1 cellular context compared by ENCODE assay signal in genomic region chr6:43089874-43090556, GRCh38.
TF ChIP-seq lines count a peak whose summit lies in the region.

No MANE protein-coding gene starts in this region.

TF ChIP-seq in HepG2, 621 proteins besides CTCF, POLR2A, EP300 and RAD21 (continued from another document and continues in another):
- TF ChIP-seq KAT8 (CRISPR knock-in tag; IDR thresholded peaks at IDR 0.05) = 0 out of 2 replicates have a peak, but pooled peaks have one; percentile 24
- no peak for TF ChIP-seq CSRNP2 (CRISPR knock-in tag; conservative IDR thresholded peaks at IDR 0.05; ENCODE audit: low read depth)
- no peak for TF ChIP-seq ZNF737 (CRISPR knock-in tag; IDR thresholded peaks at IDR 0.05; ENCODE audit: borderline replicate concordance)
- no peak for TF ChIP-seq SRSF9 (IDR thresholded peaks at IDR 0.05; ENCODE audit: borderline replicate concordance, insufficient read depth, low read depth, low read length, poor library complexity, severe bottlenecking)
- peak; percentile 65; the same call in 1 of the 2 replicates for TF ChIP-seq ELF3 (CRISPR knock-in tag; IDR thresholded peaks at IDR 0.05)
- no peak; the same call in 1 of the 2 replicates for TF ChIP-seq CCDC6 (CRISPR knock-in tag; IDR thresholded peaks at IDR 0.05)
- TF ChIP-seq ZNF770 (CRISPR knock-in tag; IDR thresholded peaks at IDR 0.05) = peak; percentile 56; the same call in 1 of the 2 replicates
- TF ChIP-seq AHR (CRISPR knock-in tag; IDR thresholded peaks at IDR 0.05) = 0 out of 2 replicates have a peak, but pooled peaks have one; percentile 36
- TF ChIP-seq BORCS8-MEF2B (CRISPR knock-in tag; IDR thresholded peaks at IDR 0.05) = no peak
- peak; percentile 64 for TF ChIP-seq POLR2AphosphoS5 (IDR thresholded peaks at IDR 0.05; ENCODE audit: low read depth, low read length)
- TF ChIP-seq ZNF446 (CRISPR knock-in tag; IDR thresholded peaks at IDR 0.05) = no peak
- no peak for TF ChIP-seq ZBTB43 (CRISPR knock-in tag; conservative IDR thresholded peaks at IDR 0.05)
- 0 out of 2 replicates have a peak, but pooled peaks have one; percentile 50 for TF ChIP-seq MXD3 (CRISPR knock-in tag; IDR thresholded peaks at IDR 0.05)
- 0 out of 2 replicates have a peak, but pooled peaks have one; percentile 43 for TF ChIP-seq PRDM4 (CRISPR knock-in tag; IDR thresholded peaks at IDR 0.05; ENCODE audit: borderline replicate concordance)
- no peak for TF ChIP-seq HOXA5 (CRISPR knock-in tag; IDR thresholded peaks at IDR 0.05)
- TF ChIP-seq ZNF329 (CRISPR knock-in tag; IDR thresholded peaks at IDR 0.05; ENCODE audit: low read depth) = no peak
- peak; percentile 98 for TF ChIP-seq HNRNPL (IDR thresholded peaks at IDR 0.05; ENCODE audit: low read depth, low read length)
- TF ChIP-seq NFYB (CRISPR knock-in tag; IDR thresholded peaks at IDR 0.05) = 0 out of 2 replicates have a peak, but pooled peaks have one; percentile 12
- peak; percentile 68; the same call in 1 of the 2 replicates for TF ChIP-seq FOXJ3 (CRISPR knock-in tag; IDR thresholded peaks at IDR 0.05; ENCODE audit: borderline replicate concordance)
- TF ChIP-seq RELA (CRISPR knock-in tag; IDR thresholded peaks at IDR 0.05) = no peak
- no peak for TF ChIP-seq PRPF4 (IDR thresholded peaks at IDR 0.05; ENCODE audit: low read depth, low read length, poor library complexity, severe bottlenecking)
- peak; percentile 91 for TF ChIP-seq HNF4G (IDR thresholded peaks at IDR 0.05; ENCODE audit: borderline replicate concordance, low read depth, low read length)
- TF ChIP-seq HNF4G (CRISPR knock-in tag; IDR thresholded peaks at IDR 0.05; ENCODE audit: borderline replicate concordance, low read depth) = peak; percentile 67; the same call in 1 of the 2 replicates
- TF ChIP-seq MIER2 (CRISPR knock-in tag; IDR thresholded peaks at IDR 0.05) = no peak; the same call in 1 of the 2 replicates
- no peak for TF ChIP-seq DDIT3 (CRISPR knock-in tag; IDR thresholded peaks at IDR 0.05)
- no peak for TF ChIP-seq ZNF879 (CRISPR knock-in tag; IDR thresholded peaks at IDR 0.05)
- TF ChIP-seq ZBTB40 (IDR thresholded peaks at IDR 0.05) = no peak
- TF ChIP-seq ZBTB40 (CRISPR knock-in tag; IDR thresholded peaks at IDR 0.05) = peak; percentile 42; the same call in 1 of the 2 replicates
- TF ChIP-seq TCF7L2 (IDR thresholded peaks at IDR 0.05; ENCODE audit: low read depth, low read length) = peak; percentile 89
